2 cellular contexts compared by ENCODE assay signal in genomic region chr19:48518207-48518606, GRCh38.
TF ChIP-seq lines count a peak whose summit lies in the region.

No MANE protein-coding gene starts in this region.

TF ChIP-seq in HepG2, 621 proteins besides CTCF, POLR2A, EP300 and RAD21:
- TF ChIP-seq ZNF24 (IDR thresholded peaks at IDR 0.05) (0 out of 2 replicates have a peak, but pooled peaks have one; percentile 76), ZNF781 (CRISPR knock-in tag; IDR thresholded peaks at IDR 0.05; ENCODE audit: borderline replicate concordance, not compliant biosample characterization) (no peak), HOXA7 (CRISPR knock-in tag; IDR thresholded peaks at IDR 0.05) (no peak)

TF ChIP-seq in K562, 482 proteins besides CTCF, POLR2A, EP300 and RAD21:
- no peak for TF ChIP-seq FIP1L1 (IDR thresholded peaks at IDR 0.05; ENCODE audit: low read depth, low read length, poor library complexity, severe bottlenecking)
- TF ChIP-seq ZNF24 (IDR thresholded peaks at IDR 0.05): peak; percentile 94
- no peak for TF ChIP-seq MAFF (IDR thresholded peaks at IDR 0.05; ENCODE audit: low read length)
